In the genomic region with DNA sequence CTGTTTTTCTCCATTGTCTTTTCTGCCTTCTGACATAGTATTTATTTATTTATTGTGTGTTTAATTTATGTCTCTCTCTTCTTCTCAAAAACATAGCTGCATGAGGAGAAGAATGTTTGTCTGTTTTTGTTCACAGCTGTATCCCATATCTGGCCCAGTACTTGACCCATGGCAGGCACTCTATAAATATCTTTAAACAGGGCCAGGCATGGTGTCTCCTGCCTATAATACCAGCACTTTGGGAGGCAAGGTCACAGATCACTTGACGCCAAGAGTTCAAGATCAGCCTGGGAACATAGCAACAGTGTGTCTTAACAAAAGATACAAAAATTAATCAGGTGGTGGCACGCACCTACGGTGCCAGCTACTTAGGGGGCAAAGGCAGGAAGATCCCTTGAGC, we compare ENCODE assay signal across 19 cellular contexts.
DNase-seq lines count a peak whose midpoint lies in the region; ATAC-seq and TF ChIP-seq lines count a peak whose summit lies in the region.
"Had no signal": no experiment of that assay in that cellular context is flagged by ENCODE, and none has a peak within 500 bp of the region (broad histone marks: within the 10 kb centered on the region; RNA-seq: fewer than 3 reads in every experiment).

No MANE protein-coding gene starts in this region.

- DNase-seq in Right ventricle myocardium inferior (ENCODE audit: missing footprints) (no peak), left cardiac atrium (no peak), cardiac muscle cell (ENCODE audit: low read depth in 1 of 2, low spot score in 1 of 2) (peak in 1 of 2 donors; percentile 62), left ventricle myocardium inferior (no peak), right cardiac atrium (no peak), neural crest cell (ENCODE audit: low read depth, low spot score) (no peak), colonic mucosa (no peak)
- DNase-seq: AML-193; Caco-2; Calu3; CD4-positive, alpha-beta T cell; CD8-positive, alpha-beta T cell; DMS79 treated with DMSO at 0.1 percent for 48 hours; GF-D8 had no signal

- H3K36me3 Mint-ChIP-seq in neural crest cell (ENCODE audit: low read depth), result no peaks in the 10 kb centered on the region
- H3K36me3 Mint-ChIP-seq: CD8-positive, alpha-beta T cell had no signal

- no peak for TF ChIP-seq CTCF in cardiac muscle cell (IDR thresholded peaks at IDR 0.05; ENCODE audit: low read depth, low read length)
- no peak for TF ChIP-seq CTCF in left ventricle myocardium inferior (IDR thresholded peaks at IDR 0.05; ENCODE audit: borderline replicate concordance)
- no peak for TF ChIP-seq CTCF in neural crest cell (conservative IDR thresholded peaks at IDR 0.05)
- no peak for TF ChIP-seq CTCF in colonic mucosa (IDR thresholded peaks at IDR 0.05)

- H3K4me1 ChIP-seq in cardiac muscle cell (ENCODE audit: low read depth) (peaks cover 70% of the 10 kb centered on the region), left ventricle myocardium inferior (peaks cover 5% of the 10 kb centered on the region), right cardiac atrium (ENCODE audit: control insufficient read depth, insufficient read depth, low read length) (peaks cover 2% of the 10 kb centered on the region), colonic mucosa (no peaks in the 10 kb centered on the region)
- H3K4me1 ChIP-seq: A549; BLaER1 treated with 17β-estradiol and CSF1 and Interleukin-3, amounts not matched to agents 10 nM and 100 nM had no signal

- H3K27ac ChIP-seq in cardiac muscle cell, result peak overlapping the region; percentile 88
- no peak overlapping the region for H3K27ac ChIP-seq in left ventricle myocardium inferior (replicated peaks)
- no peak overlapping the region for H3K27ac ChIP-seq in right cardiac atrium (ENCODE audit: low read length)
- no peak overlapping the region for H3K27ac ChIP-seq in colonic mucosa
- H3K27ac ChIP-seq: 22Rv1; A549; BLaER1 treated with 17β-estradiol and CSF1 and Interleukin-3, amounts not matched to agents 10 nM and 100 nM; C4-2B had no signal

- WGBS in right cardiac atrium, result 23% methylated on average over 3 of the region's 3 CpGs

- H3K9me3 ChIP-seq in cardiac muscle cell (ENCODE audit: low read depth) (no peaks in the 10 kb centered on the region), left ventricle myocardium inferior (replicated peaks) (peaks cover 5% of the 10 kb centered on the region), right cardiac atrium (ENCODE audit: control insufficient read depth, low read length) (no peaks in the 10 kb centered on the region), colonic mucosa (no peaks in the 10 kb centered on the region)
- H3K9me3 ChIP-seq: A549; BLaER1 treated with 17β-estradiol and CSF1 and Interleukin-3, amounts not matched to agents 10 nM and 100 nM; Caco-2 had no signal

- no peak overlapping the region for H3K4me3 Mint-ChIP-seq in neural crest cell
- H3K4me3 Mint-ChIP-seq: B cell; CD4-positive, alpha-beta T cell; CD8-positive, alpha-beta T cell had no signal

- H3K27me3 ChIP-seq in cardiac muscle cell (no peaks in the 10 kb centered on the region), left ventricle myocardium inferior (ENCODE audit: low read depth) (peaks cover 29% of the 10 kb centered on the region), right cardiac atrium (ENCODE audit: control insufficient read depth, insufficient read depth) (no peaks in the 10 kb centered on the region), colonic mucosa (no peaks in the 10 kb centered on the region)
- H3K27me3 ChIP-seq: BLaER1 treated with 17β-estradiol and CSF1 and Interleukin-3, amounts not matched to agents 10 nM and 100 nM had no signal

- H3K27me3 Mint-ChIP-seq in neural crest cell (ENCODE audit: low read depth), result no peaks in the 10 kb centered on the region
- H3K27me3 Mint-ChIP-seq: CD4-positive, alpha-beta T cell had no signal

- intact Hi-C loops in Right ventricle myocardium inferior (cut with DNase I) (no loop called here), left cardiac atrium (cut with DNase I) (no loop called here), left ventricle myocardium inferior (cut with micrococcal nuclease) (no loop called here), right cardiac atrium (cut with DNase I) (no loop called here), colonic mucosa (cut with DNase I) (loop anchor here (10.0 kb wide), 1 partner anchor 331 kb away; no protein-coding TSS in a partner anchor)

- H3K36me3 ChIP-seq in cardiac muscle cell, result no peaks in the 10 kb centered on the region
- H3K36me3 ChIP-seq in left ventricle myocardium inferior, result no peaks in the 10 kb centered on the region
- no peaks in the 10 kb centered on the region for H3K36me3 ChIP-seq in colonic mucosa
- H3K36me3 ChIP-seq: BLaER1 treated with 17β-estradiol and CSF1 and Interleukin-3, amounts not matched to agents 10 nM and 100 nM had no signal

- H3K4me1 Mint-ChIP-seq in neural crest cell, result peaks cover 42% of the 10 kb centered on the region
- H3K4me1 Mint-ChIP-seq: B cell had no signal

- no peak overlapping the region for H3K9ac ChIP-seq in colonic mucosa (ENCODE audit: low read depth in 2 of 2, low read length in 2 of 2)
- H3K9ac ChIP-seq: BLaER1 treated with 17β-estradiol and CSF1 and Interleukin-3, amounts not matched to agents 10 nM and 100 nM had no signal

- H3K4me3 ChIP-seq in cardiac muscle cell (no peak overlapping the region), left ventricle myocardium inferior (no peak overlapping the region), right cardiac atrium (ENCODE audit: low read length) (no peak overlapping the region), colonic mucosa (no peak overlapping the region)
- H3K4me3 ChIP-seq: A549; BLaER1 treated with 17β-estradiol and CSF1 and Interleukin-3, amounts not matched to agents 10 nM and 100 nM had no signal

- H3K9me3 Mint-ChIP-seq in neural crest cell, result peaks cover 5% of the 10 kb centered on the region
- H3K9me3 Mint-ChIP-seq: CD4-positive, alpha-beta T cell; CD8-positive, alpha-beta T cell had no signal

- ATAC-seq in Right ventricle myocardium inferior (peak; percentile 43), left cardiac atrium (no peak), right cardiac atrium (peak; percentile 32 to 42)
- ATAC-seq: A549; CD8-positive, alpha-beta T cell had no signal

- H3K27ac Mint-ChIP-seq in neural crest cell (ENCODE audit: unreplicated experiment), result peak overlapping the region; percentile 77
- H3K27ac Mint-ChIP-seq: B cell; CD4-positive, alpha-beta T cell; CD8-positive, alpha-beta T cell had no signal

Comparison
In these comparisons a context has a peak if more than half of its experiments do, and no peak if none do; other contexts are left out.
1. ATAC-seq: peak in Right ventricle myocardium inferior (single experiment) and right cardiac atrium (2 of 2); none in left cardiac atrium (0 of 2).